In the genomic region with DNA sequence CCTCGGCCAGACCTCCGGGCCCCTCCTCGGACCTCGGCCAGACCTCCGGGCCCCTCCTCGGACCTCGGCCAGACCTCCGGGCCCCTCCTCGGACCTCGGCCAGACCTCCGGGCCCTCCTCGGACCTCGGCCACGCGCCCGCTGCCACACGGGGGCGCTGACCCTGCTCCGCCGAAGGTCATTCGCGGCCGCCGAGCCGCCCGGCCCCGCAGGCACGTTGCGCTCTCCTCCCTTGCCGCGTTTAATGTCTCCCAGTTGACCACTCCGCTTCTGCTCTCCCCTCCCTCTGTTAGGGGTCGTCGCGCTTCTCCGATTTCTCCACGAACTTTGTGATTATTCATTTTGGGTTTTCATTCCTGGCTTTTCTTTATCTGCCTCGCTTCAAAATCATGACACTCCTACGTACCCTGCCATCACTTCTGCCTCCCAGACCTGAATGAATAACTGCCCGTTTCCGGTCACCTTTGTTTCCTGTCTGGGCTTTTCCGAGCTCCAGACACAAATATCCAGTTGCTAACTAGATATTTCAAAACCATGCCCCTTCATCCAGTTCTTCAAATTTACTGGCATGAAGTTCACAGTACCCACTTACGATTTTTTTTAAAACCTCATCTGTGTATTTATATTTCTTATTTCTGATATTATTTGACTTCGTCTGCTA, we compare ENCODE assay signal across 15 cellular contexts. TPM values are rescaled to one million over a fixed set of nuclear protein-coding genes. Genes with fewer than 3 reads are reported as not detected.
"Had no signal": no experiment of that assay in that cellular context is flagged by ENCODE, and none has a peak within 500 bp of the region (broad histone marks: within the 10 kb centered on the region; RNA-seq: fewer than 3 reads in every experiment).

No MANE protein-coding gene starts in this region.

- H3K27ac Mint-ChIP-seq: activated CD4-positive, alpha-beta T cell treated with anti-CD3 and anti-CD28 coated beads, Interleukin-2, amount 10 ng/mL, durations not matched to agents 7 days and 5 days; natural killer cell treated with Interleukin-12 subunit alpha and Interleukin-12 subunit beta and Interleukin-15 and Interleukin-18, amount 100 ng/mL, for 72 hours; T-helper 17 cell had no signal

- H3K4me3 ChIP-seq: esophagus muscularis mucosa had no signal

- H3K36me3 ChIP-seq: brain microvascular endothelial cell, esophagus muscularis mucosa had no signal

- DNase-seq: activated CD4-positive, alpha-beta T cell treated with anti-CD3 and anti-CD28 coated beads, Interleukin-2, amount 10 ng/mL, durations not matched to agents 7 days and 5 days; activated CD4-positive, CD25-positive, alpha-beta regulatory T cell; activated CD8-positive, alpha-beta memory T cell treated with anti-CD3 and anti-CD28 coated beads for 24 hours; activated naive CD4-positive, alpha-beta T cell treated with anti-CD3 and anti-CD28 coated beads, Interleukin-2, amount 50 U/mL, for 16 hours; amygdala; brain microvascular endothelial cell; foreskin fibroblast; glutamatergic neuron; left colon; mammary epithelial cell; stimulated activated CD4-positive, alpha-beta T cell treated with anti-CD3 and anti-CD28 coated beads, Interleukin-2, amount 100 ng/mL, for 48 hours; stimulated activated naive CD4-positive, alpha-beta T cell treated with Interleukin-2 at 50 U/mL for 16 hours; T-helper 17 cell had no signal

- H3K4me3 Mint-ChIP-seq: activated CD4-positive, alpha-beta T cell treated with anti-CD3 and anti-CD28 coated beads, Interleukin-2, amount 10 ng/mL, durations not matched to agents 7 days and 5 days; natural killer cell treated with Interleukin-12 subunit alpha and Interleukin-12 subunit beta and Interleukin-15 and Interleukin-18, amount 100 ng/mL, for 72 hours; T-helper 17 cell had no signal

- H3K27me3 Mint-ChIP-seq: activated CD4-positive, alpha-beta T cell treated with anti-CD3 and anti-CD28 coated beads, Interleukin-2, amount 10 ng/mL, durations not matched to agents 7 days and 5 days had no signal

- H3K27me3 ChIP-seq: brain microvascular endothelial cell, esophagus muscularis mucosa had no signal

- ATAC-seq: left colon; natural killer cell treated with Interleukin-12 subunit alpha and Interleukin-12 subunit beta and Interleukin-15 and Interleukin-18, amount 100 ng/mL, for 72 hours; T-helper 17 cell had no signal

- H3K27ac ChIP-seq: brain microvascular endothelial cell, esophagus muscularis mucosa had no signal

- H3K9me3 ChIP-seq: esophagus muscularis mucosa had no signal

RNA-seq across cellular contexts. Expression of a gene that starts 14.8 kb away (rescaled TPM):
- total RNA-seq: activated CD4-positive, alpha-beta T cell treated with anti-CD3 and anti-CD28 coated beads, Interleukin-2, amount 10 ng/mL, durations not matched to agents 7 days and 5 days; natural killer cell treated with Interleukin-12 subunit alpha and Interleukin-12 subunit beta and Interleukin-15 and Interleukin-18, amount 100 ng/mL, for 72 hours; T-helper 17 cell had no signal
- polyA plus RNA-seq: mammary epithelial cell had no signal
